25 cellular contexts compared by ENCODE assay signal in genomic region chr16:84136331-84137125, GRCh38. TPM values are rescaled to one million over a fixed set of nuclear protein-coding genes. Genes with fewer than 3 reads are reported as not detected.
DNase-seq lines count a peak whose midpoint lies in the region; ATAC-seq and TF ChIP-seq lines count a peak whose summit lies in the region.
"Had no signal": no experiment of that assay in that cellular context is flagged by ENCODE, and none has a peak within 500 bp of the region (broad histone marks: within the 10 kb centered on the region; RNA-seq: fewer than 3 reads in every experiment).

No MANE protein-coding gene starts in this region.

- peak overlapping the region; percentile 28 for H3K4me3 Mint-ChIP-seq in neural crest cell
- H3K4me3 Mint-ChIP-seq: activated CD8-positive, alpha-beta T cell treated with anti-CD3 and anti-CD28 coated beads, Interleukin-2, amount 10 ng/mL, durations not matched to agents 7 days and 5 days; activated naive CD8-positive, alpha-beta T cell had no signal

- peaks cover 52% of the 10 kb centered on the region for H3K4me1 Mint-ChIP-seq in neural crest cell

- H3K4me1 ChIP-seq in DND-41 (ENCODE audit: insufficient read depth, low read length) (peaks cover 58% of the 10 kb centered on the region), suprapubic skin (peaks cover 6% of the 10 kb centered on the region)

- no peak for TF ChIP-seq CTCF in DND-41 (IDR thresholded peaks at IDR 0.05; ENCODE audit: borderline replicate concordance, extremely low read depth, low read length, poor library complexity, severe bottlenecking)
- no peak for TF ChIP-seq CTCF in neural crest cell (conservative IDR thresholded peaks at IDR 0.05)
- no peak for TF ChIP-seq CTCF in suprapubic skin (IDR thresholded peaks at IDR 0.05)

- no peak for DNase-seq in DND-41
- peak; percentile 34 for DNase-seq in cerebellar cortex (ENCODE audit: low spot score)
- no peak for DNase-seq in neural crest cell (ENCODE audit: low read depth, low spot score)
- no peak for DNase-seq in NCI-H526 (lab: John Stamatoyannopoulos, UW)
- no peak for DNase-seq in suprapubic skin (ENCODE audit: low spot score in 2 of 2)
- DNase-seq: activated CD4-positive, CD25-positive, alpha-beta regulatory T cell treated with anti-CD3 and anti-CD28 coated beads, Interleukin-2, amount 50 U/mL, for 72 hours; activated CD8-positive, alpha-beta T cell treated with anti-CD3 and anti-CD28 coated beads, Interleukin-2, amount 10 ng/mL, durations not matched to agents 7 days and 5 days; activated T-cell treated with anti-CD3 and anti-CD28 coated beads, Interleukin-2, amount 50 U/mL, for 1 hour; CD4-positive, alpha-beta memory T cell; GF-D8; naive B cell; NCI-H1092; NCI-H2029; NCI-H226; NCI-H774; SHP77 had no signal

- H3K27ac ChIP-seq in DND-41 (ENCODE audit: low read length) (peak overlapping the region; percentile 59), KOPT-K1 (ENCODE audit: low read depth, low read length, poor library complexity, severe bottlenecking) (peak overlapping the region; percentile 39), suprapubic skin (no peak overlapping the region)
- H3K27ac ChIP-seq: vagina had no signal

- no peak for TF ChIP-seq POLR2A in suprapubic skin (IDR thresholded peaks at IDR 0.05)

- H3K9me3 ChIP-seq in DND-41 (ENCODE audit: insufficient read depth, low read length, severe bottlenecking): no peaks in the 10 kb centered on the region
- no peaks in the 10 kb centered on the region for H3K9me3 ChIP-seq in KOPT-K1 (ENCODE audit: insufficient read depth, low read length, poor library complexity, severe bottlenecking)
- H3K9me3 ChIP-seq in suprapubic skin: no peaks in the 10 kb centered on the region
- H3K9me3 ChIP-seq: right atrium auricular region, vagina had no signal

- no peak overlapping the region for H2AFZ ChIP-seq in DND-41 (ENCODE audit: low read depth, low read length)

- H3K36me3 Mint-ChIP-seq in neural crest cell (ENCODE audit: low read depth): no peaks in the 10 kb centered on the region
- H3K36me3 Mint-ChIP-seq: naive B cell had no signal

- H3K4me2 ChIP-seq in DND-41 (ENCODE audit: insufficient read depth, low read length): no peak overlapping the region

- H3K79me2 ChIP-seq in DND-41 (ENCODE audit: insufficient read depth, low read length): peaks cover 93% of the 10 kb centered on the region

- TF ChIP-seq EP300 in suprapubic skin (IDR thresholded peaks at IDR 0.05): no peak

- no peak for ATAC-seq in DND-41 (ENCODE audit: insufficient read depth, low read depth)
- no peak for ATAC-seq in HG02884 (IDR thresholded peaks at IDR 0.05; ENCODE audit: unreplicated experiment)
- ATAC-seq: activated CD8-positive, alpha-beta T cell treated with anti-CD3 and anti-CD28 coated beads, Interleukin-2, amount 10 ng/mL, durations not matched to agents 7 days and 5 days had no signal

- H3K4me3 ChIP-seq in DND-41 (ENCODE audit: low read depth in 1 of 2, low read length in 2 of 2) (no peak overlapping the region), suprapubic skin (no peak overlapping the region)
- H3K4me3 ChIP-seq: right atrium auricular region, vagina had no signal

- no peaks in the 10 kb centered on the region for H3K27me3 ChIP-seq in DND-41 (ENCODE audit: insufficient read depth, low read length, poor library complexity)
- no peaks in the 10 kb centered on the region for H3K27me3 ChIP-seq in suprapubic skin
- H3K27me3 ChIP-seq: right atrium auricular region, vagina had no signal

- H3K36me3 ChIP-seq in DND-41 (ENCODE audit: insufficient read depth, low read length) (peaks cover 13% of the 10 kb centered on the region), KOPT-K1 (ENCODE audit: insufficient read depth, low read length) (peaks cover 8% of the 10 kb centered on the region; the same call in 1 of the 2 replicates), suprapubic skin (no peaks in the 10 kb centered on the region)
- H3K36me3 ChIP-seq: right atrium auricular region, vagina had no signal

- no peaks in the 10 kb centered on the region for H3K9me3 Mint-ChIP-seq in neural crest cell
- H3K9me3 Mint-ChIP-seq: CD4-positive, alpha-beta memory T cell; naive B cell had no signal

- 89% methylated on average over 11 of the region's 11 CpGs for WGBS in suprapubic skin

- peaks cover 57% of the 10 kb centered on the region for H4K20me1 ChIP-seq in DND-41 (ENCODE audit: insufficient read depth, low read length)

- H3K9ac ChIP-seq in DND-41 (ENCODE audit: low read depth, low read length): no peak overlapping the region

- no peak overlapping the region for H3K27ac Mint-ChIP-seq in neural crest cell (ENCODE audit: unreplicated experiment)
- H3K27ac Mint-ChIP-seq: activated CD8-positive, alpha-beta T cell treated with anti-CD3 and anti-CD28 coated beads, Interleukin-2, amount 10 ng/mL, durations not matched to agents 7 days and 5 days; CD4-positive, alpha-beta memory T cell had no signal

- no peaks in the 10 kb centered on the region for H3K27me3 Mint-ChIP-seq in neural crest cell (ENCODE audit: low read depth)
- H3K27me3 Mint-ChIP-seq: activated naive CD8-positive, alpha-beta T cell; CD4-positive, alpha-beta memory T cell; naive B cell had no signal

RNA-seq across cellular contexts. Expression of gene HSDL1, which starts 8.4 kb away (rescaled TPM):
- total RNA-seq in neural crest cell: 68.2 TPM in 2 replicates
- total RNA-seq in suprapubic skin: 10 to 100 TPM in 3 of 4 donors, 1 to 10 TPM in 1; 8.3 to 22.8 (median 12.4) TPM

RNA-seq across cellular contexts. Expression of gene DNAAF1, which starts 8.6 kb away (rescaled TPM):
- total RNA-seq in neural crest cell (0.20 and 0.35 TPM in 2 replicates), suprapubic skin (under 1 TPM in 2 of 4 donors, not detected in 2; 0.72 to 0.89 TPM)
- total RNA-seq: activated CD8-positive, alpha-beta T cell treated with anti-CD3 and anti-CD28 coated beads, Interleukin-2, amount 10 ng/mL, durations not matched to agents 7 days and 5 days; endothelial cell of umbilical vein; LHCN-M2; osteocyte; vagina had no signal

RNA-seq across cellular contexts. Expression of gene MBTPS1, which starts 19.8 kb away (rescaled TPM):
- total RNA-seq in neural crest cell (53.8 and 59.0 TPM in 2 replicates), suprapubic skin (100 to 1,000 TPM in 1 of 4 donors, 10 to 100 TPM in 3; 70.0 to 116 (median 86.5) TPM)

RNA-seq across cellular contexts. Expression of gene TAF1C, which starts 50.3 kb away (rescaled TPM):
- total RNA-seq in neural crest cell: 76.0 and 86.4 TPM in 2 replicates
- total RNA-seq in suprapubic skin: 10 to 100 TPM; 46.7 to 75.5 (median 55.2) TPM

RNA-seq across cellular contexts. Expression of gene ADAD2, which starts 54.4 kb away (rescaled TPM):
- not detected in 2 replicates for total RNA-seq in neural crest cell
- total RNA-seq in suprapubic skin: 1 to 10 TPM in 3 of 4 donors, not detected in 1; 1.9 to 2.6 (median 2.4) TPM
- total RNA-seq: CD4-positive, alpha-beta memory T cell; endothelial cell of umbilical vein; LHCN-M2; osteocyte; temporal lobe; vagina had no signal
